Comparison of ENCODE assay signal across 1 cellular context in genomic region chr13:21014666-21015170, GRCh38.
TF ChIP-seq lines count a peak whose summit lies in the region.

No MANE protein-coding gene starts in this region.

TF ChIP-seq in HepG2, 621 proteins besides CTCF, POLR2A, EP300 and RAD21 (continued from another document and continues in another):
- TF ChIP-seq ZFP91 (CRISPR knock-in tag; IDR thresholded peaks at IDR 0.05; ENCODE audit: borderline replicate concordance): peak; percentile 65
- TF ChIP-seq POGK (CRISPR knock-in tag; conservative IDR thresholded peaks at IDR 0.05): peak; percentile 54; the same call in 1 of the 2 replicates
- no peak for TF ChIP-seq ZNF747 (CRISPR knock-in tag; IDR thresholded peaks at IDR 0.05; ENCODE audit: borderline replicate concordance)
- peak; percentile 78 for TF ChIP-seq ZFY (CRISPR knock-in tag; IDR thresholded peaks at IDR 0.05)
- TF ChIP-seq HOMEZ (CRISPR knock-in tag; IDR thresholded peaks at IDR 0.05; ENCODE audit: low read depth): peak; percentile 30; the same call in 1 of the 2 replicates
- TF ChIP-seq NFKB2 (CRISPR knock-in tag; IDR thresholded peaks at IDR 0.05; ENCODE audit: borderline replicate concordance): peak; percentile 57; the same call in 1 of the 2 replicates
- no peak for TF ChIP-seq ZNF513 (CRISPR knock-in tag; conservative IDR thresholded peaks at IDR 0.05)
- TF ChIP-seq CEBPG (CRISPR knock-in tag; IDR thresholded peaks at IDR 0.05): peak; percentile 37; the same call in 1 of the 2 replicates
- TF ChIP-seq SMYD3 (CRISPR knock-in tag; IDR thresholded peaks at IDR 0.05): 0 out of 2 replicates have a peak, but pooled peaks have one; percentile 66
- TF ChIP-seq ZFP36L1 (CRISPR knock-in tag; IDR thresholded peaks at IDR 0.05): peak; percentile 59; the same call in 1 of the 2 replicates
- TF ChIP-seq ZNF891 (CRISPR knock-in tag; IDR thresholded peaks at IDR 0.05): peak; percentile 49; the same call in 1 of the 2 replicates
- no peak; the same call in 1 of the 2 replicates for TF ChIP-seq ZNF878 (CRISPR knock-in tag; IDR thresholded peaks at IDR 0.05)
- no peak for TF ChIP-seq ZNF253 (CRISPR knock-in tag; IDR thresholded peaks at IDR 0.05; ENCODE audit: borderline replicate concordance)
- peak; percentile 85 for TF ChIP-seq HIC2 (CRISPR knock-in tag; IDR thresholded peaks at IDR 0.05; ENCODE audit: low read depth)
- TF ChIP-seq ZMYM3 (CRISPR knock-in tag; IDR thresholded peaks at IDR 0.05): 0 out of 2 replicates have a peak, but pooled peaks have one; percentile 43
- no peak for TF ChIP-seq ZNF552 (CRISPR knock-in tag; IDR thresholded peaks at IDR 0.05; ENCODE audit: borderline replicate concordance)
- TF ChIP-seq SIX4 (CRISPR knock-in tag; IDR thresholded peaks at IDR 0.05): peak; percentile 99
- TF ChIP-seq ZNF362 (CRISPR knock-in tag; IDR thresholded peaks at IDR 0.05; ENCODE audit: borderline replicate concordance): peak; percentile 76
- TF ChIP-seq ZNF501 (CRISPR knock-in tag; IDR thresholded peaks at IDR 0.05): peak; percentile 45; the same call in 1 of the 2 replicates
- no peak for TF ChIP-seq ZNF451 (CRISPR knock-in tag; IDR thresholded peaks at IDR 0.05)
- TF ChIP-seq KLF11 (CRISPR knock-in tag; IDR thresholded peaks at IDR 0.05): 0 out of 2 replicates have a peak, but pooled peaks have one; percentile 61
- peak; percentile 55; the same call in 1 of the 2 replicates for TF ChIP-seq ZBTB33 (CRISPR knock-in tag; IDR thresholded peaks at IDR 0.05)
- 0 out of 2 replicates have a peak, but pooled peaks have one; percentile 59 for TF ChIP-seq HINFP (CRISPR knock-in tag; IDR thresholded peaks at IDR 0.05; ENCODE audit: low read depth)
- peak; percentile 77 for TF ChIP-seq NR2F6 (IDR thresholded peaks at IDR 0.05)
- TF ChIP-seq NR2F6 (CRISPR knock-in tag; IDR thresholded peaks at IDR 0.05): peak; percentile 73
- 0 out of 2 replicates have a peak, but pooled peaks have one; percentile 44 for TF ChIP-seq HNRNPL (IDR thresholded peaks at IDR 0.05; ENCODE audit: low read depth, low read length)
- peak; percentile 55; the same call in 1 of the 2 replicates for TF ChIP-seq PHF21A (CRISPR knock-in tag; IDR thresholded peaks at IDR 0.05)
- TF ChIP-seq ZNF619 (CRISPR knock-in tag; IDR thresholded peaks at IDR 0.05): no peak
- no peak for TF ChIP-seq U2AF2 (IDR thresholded peaks at IDR 0.05; ENCODE audit: low read depth, low read length)
- TF ChIP-seq PRPF4 (IDR thresholded peaks at IDR 0.05; ENCODE audit: low read depth, low read length, poor library complexity, severe bottlenecking): no peak
- TF ChIP-seq ZBTB7B (CRISPR knock-in tag; IDR thresholded peaks at IDR 0.05): 0 out of 2 replicates have a peak, but pooled peaks have one; percentile 23
- peak; percentile 74 for TF ChIP-seq GATAD2A (CRISPR knock-in tag; IDR thresholded peaks at IDR 0.05)
- peak; percentile 78 for TF ChIP-seq SAP130 (CRISPR knock-in tag; IDR thresholded peaks at IDR 0.05; ENCODE audit: low read depth)
- TF ChIP-seq SP5 (CRISPR knock-in tag; IDR thresholded peaks at IDR 0.05; ENCODE audit: borderline replicate concordance, low read depth): 0 out of 2 replicates have a peak, but pooled peaks have one; percentile 23
- TF ChIP-seq ZNF687 (CRISPR knock-in tag; IDR thresholded peaks at IDR 0.05): peak; percentile 93
- peak; percentile 42; the same call in 1 of the 2 replicates for TF ChIP-seq CREM (IDR thresholded peaks at IDR 0.05)
- TF ChIP-seq CREM (CRISPR knock-in tag; IDR thresholded peaks at IDR 0.05): no peak
- TF ChIP-seq LCORL (IDR thresholded peaks at IDR 0.05): no peak
- TF ChIP-seq LCORL (CRISPR knock-in tag; IDR thresholded peaks at IDR 0.05): peak; percentile 12; the same call in 1 of the 2 replicates
- peak; percentile 67 for TF ChIP-seq GFI1 (CRISPR knock-in tag; IDR thresholded peaks at IDR 0.05; ENCODE audit: borderline replicate concordance)
- peak; percentile 38; the same call in 1 of the 2 replicates for TF ChIP-seq HMG20A (CRISPR knock-in tag; IDR thresholded peaks at IDR 0.05; ENCODE audit: borderline replicate concordance)
- TF ChIP-seq MIXL1 (CRISPR knock-in tag; IDR thresholded peaks at IDR 0.05): 0 out of 2 replicates have a peak, but pooled peaks have one; percentile 56
- no peak for TF ChIP-seq LBX2 (CRISPR knock-in tag; IDR thresholded peaks at IDR 0.05; ENCODE audit: borderline replicate concordance)
- peak; percentile 70 for TF ChIP-seq FOSL2 (CRISPR knock-in tag; IDR thresholded peaks at IDR 0.05)
